In the genomic region with DNA sequence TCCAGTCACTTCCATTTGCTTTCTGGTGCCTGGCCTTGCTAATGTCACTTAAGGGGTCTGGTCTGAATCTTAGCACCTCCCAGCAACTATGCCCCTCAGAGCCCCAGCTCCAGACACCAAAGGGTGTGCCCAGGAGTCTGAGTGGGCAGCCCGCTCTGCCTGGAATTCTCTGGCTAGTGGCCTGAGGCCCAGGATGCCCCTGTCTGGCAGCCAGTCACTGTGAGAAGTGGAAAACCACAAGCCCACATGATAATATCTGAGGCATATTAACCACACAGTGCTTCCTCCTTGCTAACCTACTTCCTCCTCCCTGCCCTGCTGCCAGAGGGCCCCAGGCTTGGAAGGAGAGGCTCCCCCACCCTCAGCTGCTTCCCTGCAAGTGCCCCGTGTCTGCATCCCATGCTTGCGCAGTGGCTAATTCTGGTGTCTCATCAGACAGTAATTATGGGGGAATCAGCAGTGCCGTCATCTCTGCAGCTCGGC, we compare ENCODE assay signal across 10 cellular contexts. TPM values are rescaled to one million over a fixed set of nuclear protein-coding genes. Genes with fewer than 3 reads are reported as not detected.
DNase-seq lines count a peak whose midpoint lies in the region; ATAC-seq and TF ChIP-seq lines count a peak whose summit lies in the region.
"Had no signal": no experiment of that assay in that cellular context is flagged by ENCODE, and none has a peak within 500 bp of the region (broad histone marks: within the 10 kb centered on the region; RNA-seq: fewer than 3 reads in every experiment).

No MANE protein-coding gene starts in this region.

- peak; percentile 35 for TF ChIP-seq EP300 in neural cell (conservative IDR thresholded peaks at IDR 0.05; ENCODE audit: poor library complexity, severe bottlenecking)

- peak; percentile 57 for ATAC-seq in GM21447 (IDR thresholded peaks at IDR 0.05; ENCODE audit: unreplicated experiment)

- in situ Hi-C loops in astrocyte of the spinal cord (cut with HindIII; ENCODE audit: low sequenced_read_pairs), result no loop called here

- intact Hi-C loops in prostate gland (cut with DNase I), result no loop called here

- H3K9me2 ChIP-seq in neural cell (ENCODE audit: insufficient read depth, low read length), result no peaks in the 10 kb centered on the region

- 79% methylated on average over 4 of the region's 5 CpGs for WGBS in prostate gland

- H3K4me3 ChIP-seq in astrocyte of the spinal cord (ENCODE audit: low read depth, low read length), result no peak overlapping the region
- peak overlapping the region; percentile 52 for H3K4me3 ChIP-seq in neural cell (ENCODE audit: low read length)
- no peak overlapping the region for H3K4me3 ChIP-seq in effector memory CD4-positive, alpha-beta T cell (ENCODE audit: insufficient read depth, low read depth, low read length, poor library complexity, severe bottlenecking)
- no peak overlapping the region for H3K4me3 ChIP-seq in prostate gland
- H3K4me3 ChIP-seq: stomach had no signal

- TF ChIP-seq RAD21 in neural cell (conservative IDR thresholded peaks at IDR 0.05), result no peak

- H3K4me2 ChIP-seq in neural cell (ENCODE audit: low read length), result no peak overlapping the region

- TF ChIP-seq CTCF in astrocyte of the spinal cord (IDR thresholded peaks at IDR 0.05; ENCODE audit: low read depth, low read length), result no peak
- TF ChIP-seq CTCF in neural cell (IDR thresholded peaks at IDR 0.05; ENCODE audit: poor library complexity, severe bottlenecking), result no peak
- no peak for TF ChIP-seq CTCF in prostate gland (IDR thresholded peaks at IDR 0.05)

- H3K4me1 ChIP-seq in effector memory CD4-positive, alpha-beta T cell (ENCODE audit: control insufficient read depth, insufficient read depth, low read length, poor library complexity, severe bottlenecking), result peaks cover 30% of the 10 kb centered on the region
- no peaks in the 10 kb centered on the region for H3K4me1 ChIP-seq in prostate gland (replicated peaks)

- peaks cover 50% of the 10 kb centered on the region for H4K20me1 ChIP-seq in neural cell (ENCODE audit: insufficient read depth)

- H3K27me3 ChIP-seq in neural cell (ENCODE audit: insufficient read depth, low read depth, low read length) (no peaks in the 10 kb centered on the region), prostate gland (replicated peaks; ENCODE audit: insufficient read depth) (peaks cover 4% of the 10 kb centered on the region)
- H3K27me3 ChIP-seq in effector memory CD4-positive, alpha-beta T cell (replicated peaks; ENCODE audit: control insufficient read depth, insufficient read depth, low read length, poor library complexity, severe bottlenecking), result peaks cover 49% of the 10 kb centered on the region

- DNase-seq in NCI-H69 (lab: John Stamatoyannopoulos, UW), result peak; percentile 59
- DNase-seq in astrocyte of the spinal cord (ENCODE audit: low read depth, low spot score), result peak; percentile 9
- no peak for DNase-seq in NCI-H128 (lab: John Stamatoyannopoulos, UW; ENCODE audit: unreplicated experiment)
- DNase-seq in effector memory CD4-positive, alpha-beta T cell, result no peak
- DNase-seq in prostate gland (ENCODE audit: low spot score), result no peak
- DNase-seq: NCI-H446 treated with DMSO at 0.1 percent for 48 hours, stomach had no signal

- no peaks in the 10 kb centered on the region for H3K79me2 ChIP-seq in neural cell (replicated peaks; ENCODE audit: insufficient read depth, low read length)

- peak overlapping the region; percentile 30 for H3K9ac ChIP-seq in neural cell (ENCODE audit: low read length)

- H3K36me3 ChIP-seq in neural cell (ENCODE audit: insufficient read depth, low read length) (peaks cover 9% of the 10 kb centered on the region), prostate gland (no peaks in the 10 kb centered on the region)
- no peaks in the 10 kb centered on the region for H3K36me3 ChIP-seq in effector memory CD4-positive, alpha-beta T cell (ENCODE audit: control insufficient read depth, insufficient read depth, low read length)
- H3K36me3 ChIP-seq: stomach had no signal

- H3K9me3 ChIP-seq in neural cell (ENCODE audit: low read length), result no peaks in the 10 kb centered on the region
- no peaks in the 10 kb centered on the region for H3K9me3 ChIP-seq in effector memory CD4-positive, alpha-beta T cell (ENCODE audit: control insufficient read depth, low read length)
- H3K9me3 ChIP-seq in prostate gland, result no peaks in the 10 kb centered on the region
- H3K9me3 ChIP-seq: stomach had no signal

- no peak for TF ChIP-seq POLR2A in prostate gland (IDR thresholded peaks at IDR 0.05)

- H3F3A ChIP-seq in neural cell (ENCODE audit: insufficient read depth, low read length, poor library complexity, severe bottlenecking), result no peaks in the 10 kb centered on the region

- H2AFZ ChIP-seq in neural cell (ENCODE audit: low read depth, low read length), result no peak overlapping the region

- H3K27ac ChIP-seq in neural cell (ENCODE audit: low read length), result peak overlapping the region; percentile 54
- H3K27ac ChIP-seq in effector memory CD4-positive, alpha-beta T cell (ENCODE audit: insufficient read depth, low read length, poor library complexity, severe bottlenecking), result no peak overlapping the region
- no peak overlapping the region for H3K27ac ChIP-seq in prostate gland
- H3K27ac ChIP-seq: stomach had no signal

TF ChIP-seq in neural cell, 6 proteins besides CTCF, POLR2A, EP300 and RAD21:
- TF ChIP-seq MXI1 (conservative IDR thresholded peaks at IDR 0.05; ENCODE audit: poor library complexity, severe bottlenecking) (no peak), POLR2AphosphoS5 (IDR thresholded peaks at IDR 0.05) (peak; percentile 12)

RNA-seq across cellular contexts. Expression of a gene that starts 14.0 kb away (rescaled TPM):
- 18.0 and 22.8 TPM in 2 replicates for polyA plus RNA-seq in neural cell
- 52.8 and 59.2 TPM in 2 replicates for polyA minus RNA-seq in neural cell
- 1 to 10 TPM; 2.4 to 4.8 TPM for total RNA-seq in prostate gland
- total RNA-seq: mononuclear cell had no signal

Comparison
In these comparisons a context has a peak if more than half of its experiments do, and no peak if none do; other contexts are left out.
1. DNase-seq: peak in NCI-H69 (single experiment) and astrocyte of the spinal cord (single experiment); none in NCI-H128 (single experiment), effector memory CD4-positive, alpha-beta T cell (0 of 3) and prostate gland (single experiment).